Comparison of ENCODE assay signal across 11 cellular contexts in the genomic region with DNA sequence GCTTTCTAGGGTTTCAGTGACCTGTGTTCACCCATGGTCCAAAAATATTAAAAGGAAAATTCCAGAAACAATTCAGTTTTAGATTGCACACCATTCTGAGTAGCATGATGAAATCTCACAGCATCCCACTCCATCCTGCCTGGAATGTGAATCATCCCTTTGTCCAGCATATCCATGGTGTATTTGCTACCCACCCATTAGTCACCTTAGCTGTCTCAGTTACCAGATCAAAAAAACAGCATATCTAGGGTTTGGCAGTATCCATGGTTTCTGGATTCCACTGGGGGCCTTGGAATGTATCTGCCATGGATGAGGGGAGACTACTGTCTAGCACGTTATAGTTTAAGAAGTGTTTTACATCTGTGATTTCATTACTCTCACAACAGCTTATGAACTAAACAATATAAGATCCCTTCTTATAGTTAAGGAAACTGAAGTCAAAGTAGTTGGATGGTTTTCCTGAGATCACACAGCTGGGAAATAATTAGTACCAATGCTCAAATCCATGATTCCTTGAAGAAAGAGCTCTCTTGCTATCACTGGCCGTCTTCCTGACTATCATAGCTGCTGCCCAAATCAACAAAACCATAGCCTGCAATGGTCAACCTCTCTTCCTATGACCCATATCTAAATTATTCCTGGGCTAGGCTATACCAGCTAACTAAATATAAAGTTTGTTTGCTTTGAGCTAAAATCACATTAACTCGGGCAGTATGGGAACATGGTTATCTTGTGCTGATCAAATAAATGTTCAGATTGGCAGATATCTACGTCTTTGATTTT.
A peak's percentile ranks its signal among the peaks of the same experiment; 100 is the strongest.
DNase-seq lines count a peak whose midpoint lies in the region; ATAC-seq, FAIRE-seq and TF ChIP-seq lines count a peak whose summit lies in the region.
"Had no signal": no experiment of that assay in that cellular context is flagged by ENCODE, and none has a peak within 500 bp of the region (broad histone marks: within the 10 kb centered on the region; RNA-seq: fewer than 3 reads in every experiment).

No MANE protein-coding gene starts in this region.

- no peak for TF ChIP-seq POLR2A in HCT116 (IDR thresholded peaks at IDR 0.05; ENCODE audit: borderline replicate concordance, extremely low read depth, insufficient read depth, insufficient read length)

- RAD21 ChIA-PET in HCT116 (lab: Charles Lee; ENCODE audit: low non-redundant PET in 1 of 2, low total read pairs in 2 of 2, uncharacterized antibody in 2 of 2, unreplicated experiment in 2 of 2), result no interaction called here

- in situ Hi-C loops in GM13977 (cut with MboI; ENCODE audit: low pct_unique_long_range_greater_than_20kb, low sequenced_read_pairs, unreplicated experiment), result no loop called here

- H3K27ac ChIP-seq in HCT116 (ENCODE audit: low read depth, low read length) (no peak overlapping the region), thoracic aorta (peak overlapping the region; percentile 95 to 98)
- H3K27ac ChIP-seq: psoas muscle had no signal

- DNase-seq in HCT116 (ENCODE audit: low read depth, low spot score) (peak; percentile 55), adipocyte (ENCODE audit: low read depth) (peak; percentile 78), hepatic stellate cell (ENCODE audit: low spot score) (peak; percentile 82), thoracic aorta (ENCODE audit: low spot score) (no peak), progenitor cell of endocrine pancreas (ENCODE audit: low spot score, unreplicated experiment) (no peak), GM13977 (ENCODE audit: low spot score) (no peak), GM19239 (ENCODE audit: insufficient read length, low spot score) (no peak)
- DNase-seq: activated naive CD4-positive, alpha-beta T cell treated with anti-CD3 and anti-CD28 coated beads, Interleukin-2, amount 50 U/mL, for 16 hours; hypothalamus; psoas muscle had no signal

- no peak overlapping the region for H3K4me3 Mint-ChIP-seq in progenitor cell of endocrine pancreas (ENCODE audit: low read depth)

- H3K9ac ChIP-seq in HCT116 (ENCODE audit: low read length) (no peak overlapping the region), adipocyte (ENCODE audit: low read length) (no peak overlapping the region)

- H3K36me3 ChIP-seq in HCT116 (ENCODE audit: control insufficient read depth in 1 of 2, insufficient read depth in 2 of 2, low read length in 2 of 2) (0 out of 4 replicates have a peak, but pooled peaks cover 0 to 5% of the 10 kb centered on the region in 2 experiments), adipocyte (ENCODE audit: control insufficient read depth, insufficient read depth, low read length, severe bottlenecking) (peaks cover 29% of the 10 kb centered on the region), thoracic aorta (peaks cover 46% of the 10 kb centered on the region)

- no peak for TF ChIP-seq RAD21 in HCT116 (IDR thresholded peaks at IDR 0.05; ENCODE audit: low read depth)

- H3K27ac Mint-ChIP-seq in progenitor cell of endocrine pancreas, result no peak overlapping the region

- H3K79me2 ChIP-seq in HCT116 (ENCODE audit: insufficient read depth, low read length), result no peaks in the 10 kb centered on the region

- H3K9me3 Mint-ChIP-seq in progenitor cell of endocrine pancreas (ENCODE audit: low read depth), result no peaks in the 10 kb centered on the region

- H3K4me3 ChIP-seq in HCT116 (replicated peaks in 1 of 2; ENCODE audit: low read depth in 1 of 2, low read length in 2 of 2), result no peak overlapping the region
- no peak overlapping the region for H3K4me3 ChIP-seq in adipocyte (ENCODE audit: low read length)
- H3K4me3 ChIP-seq in thoracic aorta, result no peak overlapping the region
- H3K4me3 ChIP-seq: psoas muscle had no signal

- H2AFZ ChIP-seq in HCT116 (ENCODE audit: low read depth, low read length, poor library complexity, severe bottlenecking), result no peak overlapping the region

- ATAC-seq in HCT116 (peak; percentile 46; the same call in 1 of the 2 replicates), thoracic aorta (ENCODE audit: insufficient number of reproducible peaks, low FRiP score, low read depth) (no peak), GM21360 (IDR thresholded peaks at IDR 0.05; ENCODE audit: unreplicated experiment) (no peak)
- ATAC-seq: psoas muscle had no signal

- no TSS peak for BruUV-seq in HCT116 (replicated peaks; lab: Mats Ljungman, UMichigan)

- TF ChIP-seq CTCF in HCT116 (IDR thresholded peaks at IDR 0.05 in 2 of 3, conservative IDR thresholded peaks at IDR 0.05 in 1 of 3; ENCODE audit: borderline replicate concordance in 1 of 3, insufficient read depth in 1 of 3, low read depth in 2 of 3, low read length in 2 of 3) (no peak), thoracic aorta (IDR thresholded peaks at IDR 0.05) (no peak), progenitor cell of endocrine pancreas (IDR thresholded peaks at IDR 0.05; ENCODE audit: unreplicated experiment) (no peak), GM13977 (IDR thresholded peaks at IDR 0.05; ENCODE audit: extremely low read depth, insufficient read depth, missing control alignments) (no peak)

- H3K4me1 Mint-ChIP-seq in progenitor cell of endocrine pancreas (ENCODE audit: low read depth), result peaks cover 24% of the 10 kb centered on the region

- no peaks in the 10 kb centered on the region for H3K9me3 ChIP-seq in HCT116 (ENCODE audit: control insufficient read depth in 1 of 2, insufficient read depth in 1 of 2, low read depth in 1 of 2, low read length in 2 of 2)
- H3K9me3 ChIP-seq in adipocyte (ENCODE audit: control insufficient read depth, low read length), result no peaks in the 10 kb centered on the region
- no peaks in the 10 kb centered on the region for H3K9me3 ChIP-seq in thoracic aorta
- H3K9me3 ChIP-seq: psoas muscle had no signal

- H3K27me3 ChIP-seq in HCT116 (ENCODE audit: insufficient read depth, low read length) (no peaks in the 10 kb centered on the region), adipocyte (replicated peaks; ENCODE audit: control insufficient read depth, insufficient read depth, low read length) (no peaks in the 10 kb centered on the region), thoracic aorta (replicated peaks; ENCODE audit: insufficient read depth) (no peaks in the 10 kb centered on the region)

- no peaks in the 10 kb centered on the region for H3K27me3 Mint-ChIP-seq in progenitor cell of endocrine pancreas

- POLR2A ChIA-PET in HCT116 (lab: Charles Lee), result interaction anchor here (1.1 kb wide), 1 partner anchor 146 kb away, joined by 3 read pairs; no protein-coding TSS in a partner anchor

- intact Hi-C loops in HCT116 (cut with micrococcal nuclease), result loop anchor here (10.0 kb wide), 1 partner anchor 148 kb away; no protein-coding TSS in a partner anchor

- CTCF ChIA-PET in HCT116 (lab: Charles Lee), result interaction anchor here (1.1 kb wide), 1 partner anchor 177 kb away, joined by 3 read pairs; no protein-coding TSS in a partner anchor

- no peaks in the 10 kb centered on the region for H4K20me1 ChIP-seq in HCT116 (ENCODE audit: insufficient read depth)

- no peak for FAIRE-seq in GM19239 (lab: Jason Lieb, UNC)

- H3K36me3 Mint-ChIP-seq in progenitor cell of endocrine pancreas (ENCODE audit: insufficient read depth), result no peaks in the 10 kb centered on the region

- peak overlapping the region; percentile 23 for H3K4me2 ChIP-seq in HCT116 (ENCODE audit: low read length)

- H3K4me1 ChIP-seq in HCT116 (ENCODE audit: control insufficient read depth in 1 of 2, insufficient read depth in 2 of 2, low read length in 2 of 2) (peaks cover 4 to 17% of the 10 kb centered on the region in 2 experiments; a peak in 3 of 4 replicates), adipocyte (ENCODE audit: control insufficient read depth, insufficient read depth, low read length) (peaks cover 20% of the 10 kb centered on the region), thoracic aorta (ENCODE audit: control insufficient read depth in 1 of 2, low read depth in 2 of 2) (peaks cover 37 to 97% of the 10 kb centered on the region in 2 donors)

- no peaks in the 10 kb centered on the region for H3K9me2 ChIP-seq in HCT116 (ENCODE audit: insufficient read depth)

TF ChIP-seq in HCT116, 20 proteins besides CTCF, POLR2A, EP300 and RAD21:
- TF ChIP-seq CEBPB (IDR thresholded peaks at IDR 0.05; ENCODE audit: low read depth) (peak; percentile 80), SP1 (IDR thresholded peaks at IDR 0.05; ENCODE audit: low read depth) (peak; percentile 53), FOSL1 (IDR thresholded peaks at IDR 0.05; ENCODE audit: low read depth) (peak; percentile 50), ELF1 (IDR thresholded peaks at IDR 0.05; ENCODE audit: borderline replicate concordance, low read depth) (no peak), JUND (IDR thresholded peaks at IDR 0.05) (peak; percentile 46; the same call in 1 of the 2 replicates), ZNF274 (IDR thresholded peaks at IDR 0.05; ENCODE audit: low read depth, low read length) (no peak), POLR2AphosphoS5 (IDR thresholded peaks at IDR 0.05; ENCODE audit: low read depth, low read length) (no peak)
- TF ChIP-seq, protein P1, sequence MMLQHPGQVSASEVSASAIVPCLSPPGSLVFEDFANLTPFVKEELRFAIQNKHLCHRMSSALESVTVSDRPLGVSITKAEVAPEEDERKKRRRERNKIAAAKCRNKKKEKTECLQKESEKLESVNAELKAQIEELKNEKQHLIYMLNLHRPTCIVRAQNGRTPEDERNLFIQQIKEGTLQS (IDR thresholded peaks at IDR 0.05), result peak; percentile 42; the same call in 1 of the 2 replicates

Comparison
In these comparisons a context has a peak if more than half of its experiments do, and no peak if none do; other contexts are left out.
1. DNase-seq: peak in HCT116 (single experiment), adipocyte (single experiment) and hepatic stellate cell (single experiment); none in thoracic aorta (single experiment), progenitor cell of endocrine pancreas (single experiment), GM13977 (single experiment) and GM19239 (single experiment).